21 cellular contexts compared by ENCODE assay signal in the genomic region with DNA sequence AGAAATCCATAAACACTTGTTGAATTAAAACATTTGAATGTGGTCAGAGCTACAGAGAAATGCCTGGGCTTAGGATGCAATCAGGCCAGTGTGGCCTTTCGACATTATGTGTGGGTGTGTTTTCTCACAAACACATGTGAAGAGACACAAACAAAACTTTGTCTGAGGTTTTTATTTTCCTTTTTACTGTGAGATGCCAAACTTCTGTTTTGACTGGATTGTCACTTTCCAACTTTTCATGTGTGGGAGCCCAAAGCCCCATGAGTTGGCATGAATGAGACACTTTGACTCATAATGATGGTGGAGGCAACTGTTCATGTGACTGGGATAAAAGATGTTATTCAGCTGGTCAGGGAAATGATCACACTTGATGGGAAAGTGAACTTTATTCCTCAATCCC.
"Had no signal": no experiment of that assay in that cellular context is flagged by ENCODE, and none has a peak within 500 bp of the region (broad histone marks: within the 10 kb centered on the region; RNA-seq: fewer than 3 reads in every experiment).

No MANE protein-coding gene starts in this region.

- H3K27me3 ChIP-seq: brain microvascular endothelial cell, gastrocnemius medialis, neutrophil had no signal

- H3K9me3 ChIP-seq: esophagus muscularis mucosa, gastrocnemius medialis, lower lobe of right lung, neutrophil, stomach had no signal

- H3K36me3 ChIP-seq: brain microvascular endothelial cell, esophagus muscularis mucosa, gastrocnemius medialis, lower lobe of right lung, neutrophil, stomach had no signal

- DNase-seq: activated CD4-positive, alpha-beta T cell treated with anti-CD3 and anti-CD28 coated beads, Interleukin-2, amount 50 U/mL, for 4 hours; activated CD4-positive, CD25-positive, alpha-beta regulatory T cell treated with anti-CD3 and anti-CD28 coated beads, Interleukin-2, amount 50 U/mL, for 72 hours; activated effector memory CD4-positive, alpha-beta T cell treated with Interleukin-2 at 50 U/mL for 16 hours; activated T-cell treated with anti-CD3 and anti-CD28 coated beads, Interleukin-2, amount 50 U/mL, for 1 hour; amygdala; brain microvascular endothelial cell; cerebellar nuclear complex; dermis blood vessel endothelial cell; gastrocnemius medialis; hypothalamus; kidney glomerular epithelial cell; lower lobe of right lung; naive thymus-derived CD8-positive, alpha-beta T cell; posterior cingulate gyrus; right cardiac atrium; stimulated activated CD4-positive, alpha-beta T cell treated with anti-CD3 and anti-CD28 coated beads, Interleukin-4, amount 100 ng/mL, for 4 hours; stomach had no signal

- H3K27ac ChIP-seq: brain microvascular endothelial cell, esophagus muscularis mucosa, gastrocnemius medialis, lower lobe of right lung, neutrophil, stomach had no signal

- H3K4me3 ChIP-seq: esophagus muscularis mucosa, gastrocnemius medialis, lower lobe of right lung, stomach had no signal

- ATAC-seq: activated naive CD4-positive, alpha-beta T cell treated with anti-CD3 and anti-CD28 coated beads, Interleukin-2, amount 50 U/mL, for 72 hours; gastrocnemius medialis; lower lobe of right lung; naive thymus-derived CD8-positive, alpha-beta T cell had no signal

- H3K4me3 Mint-ChIP-seq: naive thymus-derived CD8-positive, alpha-beta T cell; T-helper 2 cell treated with Interferon-gamma antibody and Interleukin-4, amounts not matched to agents 5 μg/mL and 100 μg/mL, for 36 hours had no signal

- H3K27ac Mint-ChIP-seq: activated naive CD4-positive, alpha-beta T cell treated with anti-CD3 and anti-CD28 coated beads, Interleukin-2, amount 50 U/mL, for 72 hours; naive thymus-derived CD8-positive, alpha-beta T cell; T-helper 2 cell treated with Interferon-gamma antibody and Interleukin-4, amounts not matched to agents 5 μg/mL and 100 μg/mL, for 36 hours had no signal

- H3K4me1 ChIP-seq: gastrocnemius medialis, lower lobe of right lung, stomach had no signal
